Comparison of ENCODE assay signal across 8 cellular contexts in the genomic region with DNA sequence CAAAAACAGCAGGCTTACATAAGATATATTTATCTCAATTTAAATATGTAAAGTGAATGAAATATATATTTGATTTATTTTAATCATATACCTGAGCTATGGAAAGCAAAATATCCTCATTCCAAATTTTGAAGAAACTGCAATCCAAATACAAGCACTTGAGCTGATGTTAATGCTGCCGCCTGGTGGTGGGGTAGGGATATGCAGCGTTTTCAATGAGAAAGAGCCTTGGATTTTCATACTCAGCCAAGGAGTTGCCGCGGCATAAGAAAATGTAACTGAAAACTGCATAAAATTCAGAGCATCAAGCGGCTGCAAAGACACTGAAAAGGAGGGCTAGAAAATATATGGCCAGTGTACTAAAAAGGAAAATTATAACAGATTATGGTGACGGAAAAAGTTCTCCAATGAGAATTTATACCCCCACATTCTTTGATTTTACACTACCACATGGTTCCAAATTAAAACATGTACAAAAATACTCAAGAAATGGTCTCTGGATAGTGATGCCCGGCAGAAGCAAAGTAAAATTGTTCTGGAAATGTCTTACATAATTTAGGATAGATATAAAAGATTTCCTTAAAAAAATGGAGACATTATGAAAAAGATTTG.
DNase-seq lines count a peak whose midpoint lies in the region; ATAC-seq, FAIRE-seq and TF ChIP-seq lines count a peak whose summit lies in the region.

No MANE protein-coding gene starts in this region.

- CTCF ChIA-PET in A673 (lab: Charles Lee): interaction anchor here (0.7 kb wide), 1 partner anchor 417 kb away, joined by 4 read pairs; no protein-coding TSS in a partner anchor

- H3K9me3 ChIP-seq in A673 (ENCODE audit: low read depth, low read length, poor library complexity, severe bottlenecking) (no peaks in the 10 kb centered on the region), keratinocyte (ENCODE audit: control insufficient read depth, low read depth, low read length) (no peaks in the 10 kb centered on the region)

- peak; percentile 46 for FAIRE-seq in RCC 7860 (lab: Jason Lieb, UNC)
- FAIRE-seq in keratinocyte (lab: Jason Lieb, UNC): no peak

- peak; percentile 56 for ATAC-seq in HG03039 (IDR thresholded peaks at IDR 0.05; ENCODE audit: unreplicated experiment)

- POLR2A ChIA-PET in A673 (lab: Charles Lee; ENCODE audit: low non-redundant PET): no interaction called here

- in situ Hi-C loops in astrocyte of the cerebellum (cut with HindIII; ENCODE audit: low sequenced_read_pairs): no loop called here

- H3K79me2 ChIP-seq in keratinocyte (ENCODE audit: control insufficient read depth, insufficient read depth, low read length): no peaks in the 10 kb centered on the region

- H3K4me2 ChIP-seq in keratinocyte (ENCODE audit: control insufficient read depth, extremely low read depth, insufficient read depth, low read depth, low read length): no peak overlapping the region

- H3K9ac ChIP-seq in keratinocyte (ENCODE audit: control insufficient read depth, extremely low read depth, insufficient read depth, low read length): no peak overlapping the region

- peak; percentile 88 for TF ChIP-seq CTCF in A673 (conservative IDR thresholded peaks at IDR 0.05; ENCODE audit: low read depth, low read length)
- TF ChIP-seq CTCF in GM12865 (IDR thresholded peaks at IDR 0.05; ENCODE audit: insufficient read depth, low read depth, low read length, missing control alignments): peak; percentile 86
- TF ChIP-seq CTCF in astrocyte of the cerebellum (IDR thresholded peaks at IDR 0.05; ENCODE audit: low read depth, low read length, missing control alignments): peak; percentile 92
- TF ChIP-seq CTCF in keratinocyte (optimal IDR thresholded peaks at IDR 0.05 in 1 of 3, IDR thresholded peaks at IDR 0.05 in 1 of 3, conservative IDR thresholded peaks at IDR 0.05 in 1 of 3; ENCODE audit: extremely low read depth in 1 of 3, insufficient read depth in 2 of 3, low read length in 3 of 3): peak; percentile 66 to 86 (median 79)

- H3K4me1 ChIP-seq in A673 (ENCODE audit: insufficient read depth, low read length, poor library complexity, severe bottlenecking) (no peaks in the 10 kb centered on the region), keratinocyte (ENCODE audit: control insufficient read depth, extremely low read depth, insufficient read depth, low read length) (no peaks in the 10 kb centered on the region)

- H3K27ac ChIP-seq in A673 (ENCODE audit: low read depth, low read length, poor library complexity, severe bottlenecking) (no peak overlapping the region), keratinocyte (ENCODE audit: control insufficient read depth, insufficient read depth, low read length) (no peak overlapping the region)

- H3K4me3 ChIP-seq in A673 (ENCODE audit: low read depth, low read length, poor library complexity, severe bottlenecking) (no peak overlapping the region), GM12865 (ENCODE audit: low read depth, low read length) (no peak overlapping the region), astrocyte of the cerebellum (ENCODE audit: low read depth, low read length) (no peak overlapping the region), keratinocyte (ENCODE audit: control insufficient read depth in 2 of 3, extremely low read depth in 1 of 3, insufficient read depth in 2 of 3, low read depth in 1 of 3, low read length in 3 of 3) (no peak overlapping the region)

- H3K9me1 ChIP-seq in keratinocyte (ENCODE audit: control insufficient read depth, extremely low read depth, insufficient read depth, low read length): no peaks in the 10 kb centered on the region

- dilution Hi-C loops in keratinocyte (cut with MboI; ENCODE audit: extremely low pct_ligation_motif_present, low sequenced_read_pairs): no loop called here

- no peak overlapping the region for H2AFZ ChIP-seq in keratinocyte (ENCODE audit: control insufficient read depth, low read length)

- DNase-seq in A673 (ENCODE audit: low spot score) (peak; percentile 67), GM12865 (ENCODE audit: low read depth) (peak; percentile 71), RCC 7860 (ENCODE audit: low spot score) (peak; percentile 12), astrocyte of the cerebellum (ENCODE audit: low read depth) (peak; percentile 22), keratinocyte (ENCODE audit: low read depth, low spot score) (no peak)
- DNase-seq in stimulated activated CD8-positive, alpha-beta memory T cell treated with anti-CD3 and anti-CD28 coated beads, Interleukin-15, amount 100 ng/mL, for 24 hours (ENCODE audit: low read depth): peak; percentile 3
- no peak for DNase-seq in stimulated activated naive CD4-positive, alpha-beta T cell (lab: John Stamatoyannopoulos, UW)

- intact Hi-C loops in A673 (cut with micrococcal nuclease; ENCODE audit: unreplicated experiment): loop anchor here (1.0 to 2.0 kb wide), 2 partner anchors 348 to 651 kb away; no protein-coding TSS in a partner anchor

- BruUV-seq in A673 (replicated peaks; lab: Mats Ljungman, UMichigan): no TSS peak

- H3K36me3 ChIP-seq in A673 (ENCODE audit: insufficient read depth, low read length, poor library complexity, severe bottlenecking) (no peaks in the 10 kb centered on the region), keratinocyte (ENCODE audit: control insufficient read depth in 2 of 2, extremely low read depth in 1 of 2, insufficient read depth in 2 of 2, low read length in 2 of 2) (no peaks in the 10 kb centered on the region)

- H4K20me1 ChIP-seq in keratinocyte (ENCODE audit: control insufficient read depth, extremely low read depth, insufficient read depth, low read length): no peaks in the 10 kb centered on the region

- no peaks in the 10 kb centered on the region for H3K27me3 ChIP-seq in A673 (replicated peaks; ENCODE audit: insufficient read depth, low read depth, low read length, poor library complexity)
- no peaks in the 10 kb centered on the region for H3K27me3 ChIP-seq in keratinocyte (ENCODE audit: control insufficient read depth, extremely low read depth, insufficient read depth, low read length)

Comparison
In these comparisons a context has a peak if more than half of its experiments do, and no peak if none do; other contexts are left out.
1. DNase-seq: peak in A673 (single experiment), GM12865 (single experiment), RCC 7860 (single experiment), astrocyte of the cerebellum (single experiment) and stimulated activated CD8-positive, alpha-beta memory T cell treated with anti-CD3 and anti-CD28 coated beads, Interleukin-15, amount 100 ng/mL, for 24 hours (single experiment); none in keratinocyte (single experiment) and stimulated activated naive CD4-positive, alpha-beta T cell (0 of 6).
2. Peak in every context shown above with its lines, with median percentiles within 50 percentile points of each other: CTCF ChIP-seq.